Comparison of ENCODE assay signal across 7 cellular contexts in genomic region chr7:33300742-33301141, GRCh38.
"Had no signal": no experiment of that assay in that cellular context is flagged by ENCODE, and none has a peak within 500 bp of the region (broad histone marks: within the 10 kb centered on the region; RNA-seq: fewer than 3 reads in every experiment).

No MANE protein-coding gene starts in this region.

- H3K4me3 ChIP-seq: GM12878 had no signal

- FAIRE-seq: G401.6, GM12878, GM12891, GM12892, GM18507, GM19239 had no signal

- ATAC-seq: GM12878 had no signal

- DNase-seq: GDM1 had no signal
